In genomic region chr7:127252736-127253288, GRCh38 we compare ENCODE assay signal across 8 cellular contexts. TPM values are rescaled to one million over a fixed set of nuclear protein-coding genes. Genes with fewer than 3 reads are reported as not detected.
DNase-seq lines count a peak whose midpoint lies in the region; ATAC-seq lines count a peak whose summit lies in the region.

Gene GRM8 (minus strand): TSS chr7:127252941.

- no CpG with 5 or more reads among the region's 66 CpGs for WGBS in neuronal stem cell (ENCODE audit: extremely low coverage in 2 of 2, insufficient read length in 2 of 2, insufficient replicate concordance in 1 of 2), 2 donors

- no peak within 1 kb of the TSS for H4K8ac ChIP-seq in neuronal stem cell (ENCODE audit: low read depth, low read length)

- no peak within 1 kb of the TSS for H3K14ac ChIP-seq in neuronal stem cell (ENCODE audit: low read length)

- H4K91ac ChIP-seq in neuronal stem cell (ENCODE audit: low read depth, low read length, poor library complexity) = no peak within 1 kb of the TSS

- H3K9ac ChIP-seq in neuronal stem cell (ENCODE audit: low read depth, low read length, poor library complexity) = peak within 1 kb of the TSS; percentile 78

- H3K27ac ChIP-seq in neuronal stem cell (replicated peaks; ENCODE audit: low read length) = no peak within 1 kb of the TSS

- peak within 1 kb of the TSS; percentile 26 for H2BK12ac ChIP-seq in neuronal stem cell (ENCODE audit: low read length)

- peaks cover 5 to 10% of the 10 kb centered on the region in 2 donors for H3K4me1 ChIP-seq in neuronal stem cell (ENCODE audit: control insufficient read depth in 2 of 2, insufficient read depth in 1 of 2, low read depth in 1 of 2, low read length in 2 of 2)

- no peak within 1 kb of the TSS for H2AK5ac ChIP-seq in neuronal stem cell (ENCODE audit: low read depth, low read length)

- H3K36me3 ChIP-seq in neuronal stem cell (replicated peaks in 1 of 2; ENCODE audit: control insufficient read depth in 2 of 2, insufficient read depth in 2 of 2, low read length in 2 of 2) = no peaks in the 10 kb centered on the region

- H3K23ac ChIP-seq in neuronal stem cell (ENCODE audit: low read depth, low read length, poor library complexity) = peak within 1 kb of the TSS; percentile 31

- peaks cover 7 to 53% (median 29%) of the 10 kb centered on the region in 3 experiments for H3K27me3 ChIP-seq in neuronal stem cell (ENCODE audit: control insufficient read depth in 3 of 3, insufficient read depth in 3 of 3, low read depth in 1 of 3, low read length in 3 of 3)

- peak within 1 kb of the TSS; percentile 100 for H2AFZ ChIP-seq in neuronal stem cell (ENCODE audit: low read length)

- peak within 1 kb of the TSS; percentile 68 to 86 for H3K4me3 ChIP-seq in neuronal stem cell (ENCODE audit: low read length in 2 of 2)

- H3K79me1 ChIP-seq in neuronal stem cell (ENCODE audit: low read depth, low read length) = no peaks in the 10 kb centered on the region

- H3K4ac ChIP-seq in neuronal stem cell (ENCODE audit: low read length) = no peak within 1 kb of the TSS

- DNase-seq in DMS153 (lab: John Stamatoyannopoulos, UW) (peak; percentile 34), H4 (ENCODE audit: low spot score) (peak; percentile 38), NCI-H2196 treated with DMSO at 0.1 percent for 48 hours (lab: John Stamatoyannopoulos, UW; ENCODE audit: unreplicated experiment) (peak; percentile 59), globus pallidus (ENCODE audit: low spot score) (peak; percentile 29), neuronal stem cell (ENCODE audit: low spot score) (peak; percentile 73), GF-D8 (lab: John Stamatoyannopoulos, UW) (no peak)
- peak; percentile 17 for DNase-seq in activated naive CD4-positive, alpha-beta T cell treated with Interleukin-2 at 50 U/mL for 16 hours

- no peak within 1 kb of the TSS for H2BK120ac ChIP-seq in neuronal stem cell (ENCODE audit: low read depth, low read length)

- ATAC-seq in HG03175 (IDR thresholded peaks at IDR 0.05; ENCODE audit: unreplicated experiment) = no peak

- no peaks in the 10 kb centered on the region for H3K9me3 ChIP-seq in neuronal stem cell (replicated peaks in 1 of 2; ENCODE audit: control insufficient read depth in 2 of 2, insufficient read depth in 1 of 2, low read depth in 1 of 2, low read length in 2 of 2)

- no peak within 1 kb of the TSS for H2BK15ac ChIP-seq in neuronal stem cell (ENCODE audit: low read length)

- H2BK5ac ChIP-seq in neuronal stem cell (ENCODE audit: low read length) = peak within 1 kb of the TSS; percentile 21

- H3K4me2 ChIP-seq in neuronal stem cell (ENCODE audit: insufficient read depth, low read length, poor library complexity, severe bottlenecking) = peak within 1 kb of the TSS; percentile 98

- peak within 1 kb of the TSS; percentile 88 for H3K18ac ChIP-seq in neuronal stem cell (ENCODE audit: low read length)

RNA-seq across cellular contexts. Expression of gene GRM8, which starts in this region (rescaled TPM):
- 2.7 and 2.9 TPM in 2 replicates for total RNA-seq in H4 (2014; rRNA removed; shearing (Covaris generic))
- polyA plus RNA-seq in neuronal stem cell (2013, experiment 1 of 2) = 1.8 TPM
- polyA plus RNA-seq in neuronal stem cell (2013, experiment 2 of 2) = 1.7 TPM
